ENCODE assay signal across 15 cellular contexts in the genomic region with DNA sequence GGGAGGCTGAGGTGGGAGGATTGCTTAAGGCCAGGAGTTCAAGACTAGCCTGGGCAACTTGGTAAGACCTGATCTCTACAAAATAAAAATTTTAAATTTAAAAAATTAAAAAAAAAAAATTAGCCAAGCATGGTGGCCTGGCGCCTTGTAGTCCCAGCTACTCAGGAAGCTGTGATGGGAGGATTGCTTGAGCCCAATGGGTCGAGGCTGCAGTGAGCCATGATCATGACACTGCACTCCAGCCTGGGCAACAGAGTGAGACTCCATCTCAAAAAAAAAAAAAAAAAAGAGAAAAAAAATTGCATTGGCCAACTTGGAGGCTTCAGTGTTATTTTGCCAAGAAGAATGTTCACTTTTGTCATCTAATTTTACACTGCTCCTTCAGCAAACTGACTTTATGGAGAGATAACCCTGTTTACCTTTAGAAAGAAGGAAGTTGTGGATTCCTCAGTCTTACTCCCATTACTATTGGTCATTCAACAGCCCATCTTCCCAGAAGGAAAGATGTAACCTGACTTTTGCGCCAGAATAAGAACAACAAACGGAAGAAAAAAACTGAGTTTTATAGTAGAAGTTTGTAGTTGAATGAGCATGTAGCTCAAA. TPM values are rescaled to one million over a fixed set of nuclear protein-coding genes. Genes with fewer than 3 reads are reported as not detected.
DNase-seq lines count a peak whose midpoint lies in the region; ATAC-seq and TF ChIP-seq lines count a peak whose summit lies in the region.
"Had no signal": no experiment of that assay in that cellular context is flagged by ENCODE, and none has a peak within 500 bp of the region (broad histone marks: within the 10 kb centered on the region; RNA-seq: fewer than 3 reads in every experiment).

No MANE protein-coding gene starts in this region.

- H3K27me3 ChIP-seq in upper lobe of right lung, result no peaks in the 10 kb centered on the region
- H3K27me3 ChIP-seq: BLaER1 had no signal

- H3K9me3 ChIP-seq in T-helper 17 cell (ENCODE audit: control insufficient read depth, low read length, poor library complexity, severe bottlenecking) (no peaks in the 10 kb centered on the region), upper lobe of right lung (no peaks in the 10 kb centered on the region)
- H3K9me3 ChIP-seq: BLaER1 had no signal

- intact Hi-C loops in upper lobe of right lung (cut with DNase I), result no loop called here

- TF ChIP-seq CTCF in upper lobe of right lung (IDR thresholded peaks at IDR 0.05), result no peak

- ATAC-seq in stimulated activated naive CD8-positive, alpha-beta T cell treated with anti-CD3 and anti-CD28 coated beads, Interleukin-15, amount 100 ng/mL, for 72 hours, result no peak
- ATAC-seq in T-helper 17 cell, result no peak
- no peak for ATAC-seq in memory B cell (ENCODE audit: low read depth)
- no peak for ATAC-seq in HG02870 (IDR thresholded peaks at IDR 0.05; ENCODE audit: unreplicated experiment)
- no peak for ATAC-seq in upper lobe of right lung
- ATAC-seq in GM19328 (IDR thresholded peaks at IDR 0.05; ENCODE audit: unreplicated experiment), result no peak

- H3K9me3 Mint-ChIP-seq in stimulated activated naive CD8-positive, alpha-beta T cell treated with anti-CD3 and anti-CD28 coated beads, Interleukin-15, Interleukin-2, amounts not matched to agents 100 ng/mL and 50 ng/mL, for 24 hours, result no peaks in the 10 kb centered on the region
- H3K9me3 Mint-ChIP-seq in stimulated activated naive CD8-positive, alpha-beta T cell treated with anti-CD3 and anti-CD28 coated beads, Interleukin-15, amount 100 ng/mL, for 72 hours, result no peaks in the 10 kb centered on the region
- H3K9me3 Mint-ChIP-seq in memory B cell, result no peaks in the 10 kb centered on the region

- no peak overlapping the region for H3K27ac ChIP-seq in upper lobe of right lung
- H3K27ac ChIP-seq: BLaER1 had no signal

- H3K4me3 Mint-ChIP-seq in stimulated activated naive CD8-positive, alpha-beta T cell treated with anti-CD3 and anti-CD28 coated beads, Interleukin-15, Interleukin-2, amounts not matched to agents 100 ng/mL and 50 ng/mL, for 24 hours, result no peak overlapping the region
- H3K4me3 Mint-ChIP-seq in stimulated activated naive CD8-positive, alpha-beta T cell treated with anti-CD3 and anti-CD28 coated beads, Interleukin-15, amount 100 ng/mL, for 72 hours, result no peak overlapping the region
- H3K4me3 Mint-ChIP-seq in T-helper 17 cell, result no peak overlapping the region
- H3K4me3 Mint-ChIP-seq in memory B cell, result no peak overlapping the region

- H3K27ac Mint-ChIP-seq in stimulated activated naive CD8-positive, alpha-beta T cell treated with anti-CD3 and anti-CD28 coated beads, Interleukin-15, Interleukin-2, amounts not matched to agents 100 ng/mL and 50 ng/mL, for 24 hours, result peak overlapping the region; percentile 42
- no peak overlapping the region for H3K27ac Mint-ChIP-seq in stimulated activated naive CD8-positive, alpha-beta T cell treated with anti-CD3 and anti-CD28 coated beads, Interleukin-15, amount 100 ng/mL, for 72 hours
- H3K27ac Mint-ChIP-seq in T-helper 17 cell, result peak overlapping the region; percentile 54
- H3K27ac Mint-ChIP-seq in memory B cell, result peak overlapping the region; percentile 88

- H3K4me1 ChIP-seq in upper lobe of right lung, result peaks cover 8% of the 10 kb centered on the region
- H3K4me1 ChIP-seq: BLaER1 had no signal

- peaks cover 78% of the 10 kb centered on the region for H3K4me1 Mint-ChIP-seq in stimulated activated naive CD8-positive, alpha-beta T cell treated with anti-CD3 and anti-CD28 coated beads, Interleukin-15, Interleukin-2, amounts not matched to agents 100 ng/mL and 50 ng/mL, for 24 hours (ENCODE audit: low read depth)
- H3K4me1 Mint-ChIP-seq in stimulated activated naive CD8-positive, alpha-beta T cell treated with anti-CD3 and anti-CD28 coated beads, Interleukin-15, amount 100 ng/mL, for 72 hours, result peaks cover 76% of the 10 kb centered on the region
- H3K4me1 Mint-ChIP-seq in T-helper 17 cell, result peaks cover 57% of the 10 kb centered on the region
- peaks cover 47% of the 10 kb centered on the region for H3K4me1 Mint-ChIP-seq in memory B cell

- no peaks in the 10 kb centered on the region for H3K36me3 ChIP-seq in upper lobe of right lung

- no peak overlapping the region for H3K4me3 ChIP-seq in upper lobe of right lung
- H3K4me3 ChIP-seq: BLaER1 had no signal

- DNase-seq in stimulated activated naive CD8-positive, alpha-beta T cell treated with anti-CD3 and anti-CD28 coated beads, Interleukin-15, amount 100 ng/mL, for 72 hours, result no peak
- no peak for DNase-seq in T-helper 17 cell
- DNase-seq in memory B cell (ENCODE audit: low spot score in 2 of 2), result no peak
- no peak for DNase-seq in upper lobe of right lung
- DNase-seq: DMS79; NCI-H1105; NCI-H1694; NCI-H2081 treated with DMSO at 0.1 percent for 48 hours; NCI-H446 treated with DMSO at 0.1 percent for 48 hours; NK-92 treated with Interleukin-12 subunit alpha and Interleukin-12 subunit beta, amount 100 ng/mL, for 24 hours; Right ventricle myocardium superior had no signal

- peaks cover 60% of the 10 kb centered on the region for H3K36me3 Mint-ChIP-seq in stimulated activated naive CD8-positive, alpha-beta T cell treated with anti-CD3 and anti-CD28 coated beads, Interleukin-15, Interleukin-2, amounts not matched to agents 100 ng/mL and 50 ng/mL, for 24 hours (ENCODE audit: low read depth)
- peaks cover 16% of the 10 kb centered on the region for H3K36me3 Mint-ChIP-seq in T-helper 17 cell (ENCODE audit: low read depth)
- peaks cover 35% of the 10 kb centered on the region for H3K36me3 Mint-ChIP-seq in memory B cell

- no peaks in the 10 kb centered on the region for H3K27me3 Mint-ChIP-seq in stimulated activated naive CD8-positive, alpha-beta T cell treated with anti-CD3 and anti-CD28 coated beads, Interleukin-15, Interleukin-2, amounts not matched to agents 100 ng/mL and 50 ng/mL, for 24 hours
- no peaks in the 10 kb centered on the region for H3K27me3 Mint-ChIP-seq in stimulated activated naive CD8-positive, alpha-beta T cell treated with anti-CD3 and anti-CD28 coated beads, Interleukin-15, amount 100 ng/mL, for 72 hours
- H3K27me3 Mint-ChIP-seq in T-helper 17 cell (no peaks in the 10 kb centered on the region), memory B cell (no peaks in the 10 kb centered on the region)

RNA-seq across cellular contexts. Expression of a gene that starts 13.1 kb away (rescaled TPM):
- total RNA-seq in T-helper 17 cell (100 to 1,000 TPM; 156 to 178 TPM), upper lobe of right lung (64.7 TPM)

RNA-seq across cellular contexts. Expression of a gene that starts 48.0 kb away (rescaled TPM):
- total RNA-seq in T-helper 17 cell (100 to 1,000 TPM; 183 to 184 TPM), upper lobe of right lung (140 TPM)

Comparison
In these comparisons a context has a peak if more than half of its experiments do, and no peak if none do; other contexts are left out.
1. H3K27ac Mint-ChIP-seq: peak in stimulated activated naive CD8-positive, alpha-beta T cell treated with anti-CD3 and anti-CD28 coated beads, Interleukin-15, Interleukin-2, amounts not matched to agents 100 ng/mL and 50 ng/mL, for 24 hours (single experiment), T-helper 17 cell (single experiment) and memory B cell (single experiment); none in stimulated activated naive CD8-positive, alpha-beta T cell treated with anti-CD3 and anti-CD28 coated beads, Interleukin-15, amount 100 ng/mL, for 72 hours (0 of 2).